In genomic region chr4:95158626-95159025, GRCh38 we compare ENCODE assay signal across 2 cellular contexts.
TF ChIP-seq lines count a peak whose summit lies in the region.

No MANE protein-coding gene starts in this region.

TF ChIP-seq in GM23338, 12 proteins besides CTCF, POLR2A, EP300 and RAD21:
- TF ChIP-seq EZH2 (IDR thresholded peaks at IDR 0.05; ENCODE audit: low read depth, unreplicated experiment) (no peak), CREB1 (CRISPR knock-in tag; IDR thresholded peaks at IDR 0.05; ENCODE audit: low read depth) (no peak), ZNF114 (CRISPR knock-in tag; IDR thresholded peaks at IDR 0.05) (no peak), NANOG (IDR thresholded peaks at IDR 0.05; ENCODE audit: borderline replicate concordance) (no peak), STAT1 (IDR thresholded peaks at IDR 0.05; ENCODE audit: unreplicated experiment) (no peak), JUNB (IDR thresholded peaks at IDR 0.05; ENCODE audit: unreplicated experiment) (no peak), EZH2phosphoT487 (IDR thresholded peaks at IDR 0.05; ENCODE audit: unreplicated experiment) (no peak), REST (IDR thresholded peaks at IDR 0.05; ENCODE audit: unreplicated experiment) (no peak)

TF ChIP-seq in H1, 55 proteins besides CTCF, POLR2A, EP300 and RAD21:
- TF ChIP-seq BCL11A (IDR thresholded peaks at IDR 0.05; ENCODE audit: low read depth in 2 of 2, low read length in 2 of 2) (no peak), SIRT6 (IDR thresholded peaks at IDR 0.05; ENCODE audit: low read length) (no peak), RBBP5 (IDR thresholded peaks at IDR 0.05; ENCODE audit: borderline replicate concordance, low read depth, low read length) (no peak), GTF2F1 (IDR thresholded peaks at IDR 0.05; ENCODE audit: borderline replicate concordance, low read depth, low read length) (no peak), SIN3A (conservative IDR thresholded peaks at IDR 0.05 in 1 of 2, IDR thresholded peaks at IDR 0.05 in 1 of 2; ENCODE audit: low read depth in 1 of 2, low read length in 2 of 2) (no peak), SIX5 (IDR thresholded peaks at IDR 0.05; ENCODE audit: low read depth, low read length) (no peak), SAP30 (IDR thresholded peaks at IDR 0.05; ENCODE audit: insufficient read depth, insufficient replicate concordance, low read length) (no peak), RXRA (IDR thresholded peaks at IDR 0.05; ENCODE audit: insufficient read depth, low read depth, low read length) (no peak), BACH1 (IDR thresholded peaks at IDR 0.05; ENCODE audit: low read length) (no peak), JUND (IDR thresholded peaks at IDR 0.05; ENCODE audit: low read length) (no peak), CHD2 (IDR thresholded peaks at IDR 0.05; ENCODE audit: low read length) (no peak), USF2 (IDR thresholded peaks at IDR 0.05; ENCODE audit: low read length) (no peak), YY1 (IDR thresholded peaks at IDR 0.05; ENCODE audit: low read depth, low read length) (no peak), MAFK (IDR thresholded peaks at IDR 0.05; ENCODE audit: low read depth, low read length) (no peak), CBX5 (IDR thresholded peaks at IDR 0.05; ENCODE audit: low read depth, low read length) (no peak), KDM4A (IDR thresholded peaks at IDR 0.05; ENCODE audit: low read depth, low read length, severe bottlenecking) (no peak), RFX5 (IDR thresholded peaks at IDR 0.05; ENCODE audit: borderline replicate concordance, low read depth, low read length) (no peak), CHD1 (IDR thresholded peaks at IDR 0.05; ENCODE audit: low read depth, low read length) (no peak), TCF12 (IDR thresholded peaks at IDR 0.05; ENCODE audit: low read depth, low read length) (no peak), EZH2 (IDR thresholded peaks at IDR 0.05; ENCODE audit: low read depth, low read length, severe bottlenecking) (no peak)
